Comparison of ENCODE assay signal across 9 cellular contexts in genomic region chr21:16194851-16195251, GRCh38.
DNase-seq lines count a peak whose midpoint lies in the region; ATAC-seq, FAIRE-seq and TF ChIP-seq lines count a peak whose summit lies in the region.
"Had no signal": no experiment of that assay in that cellular context is flagged by ENCODE, and none has a peak within 500 bp of the region (broad histone marks: within the 10 kb centered on the region; RNA-seq: fewer than 3 reads in every experiment).

No MANE protein-coding gene starts in this region.

- H3K9me3 Mint-ChIP-seq in Calu3 (ENCODE audit: low read depth, unreplicated experiment) = peaks cover 3% of the 10 kb centered on the region

- H3K4me1 Mint-ChIP-seq in Calu3 (ENCODE audit: low read depth, unreplicated experiment) = no peaks in the 10 kb centered on the region

- H3K27me3 Mint-ChIP-seq in Calu3 (ENCODE audit: unreplicated experiment) = no peaks in the 10 kb centered on the region

- CTCF ChIA-PET in PC-3 (lab: Charles Lee) = interaction anchor here (0.5 kb wide), 1 partner anchor 113 kb away, joined by 3 read pairs; no protein-coding TSS in a partner anchor
- CTCF ChIA-PET in Calu3 (lab: Charles Lee) = no interaction called here

- peak; percentile 30; the same call in 1 of the 2 replicates for ATAC-seq in PC-3
- ATAC-seq in HG03442 (IDR thresholded peaks at IDR 0.05; ENCODE audit: unreplicated experiment) = no peak
- no peak for ATAC-seq in GM19455 (IDR thresholded peaks at IDR 0.05; ENCODE audit: unreplicated experiment)

- intact Hi-C loops in PC-3 (cut with micrococcal nuclease) = loop anchor here (2.0 to 5.0 kb wide), 3 partner anchors 72 to 136 kb away; no protein-coding TSS in a partner anchor
- intact Hi-C loops in Calu3 (cut with micrococcal nuclease; ENCODE audit: unreplicated experiment) = loop anchor here (10.0 kb wide), 1 partner anchor 110 kb away; no protein-coding TSS in a partner anchor

- no peak overlapping the region for H3K27ac ChIP-seq in PC-3 (ENCODE audit: low read length)

- H2AFZ ChIP-seq in PC-3 (ENCODE audit: low read length) = peak overlapping the region; percentile 61

- no peaks in the 10 kb centered on the region for H3F3A ChIP-seq in PC-3 (ENCODE audit: low read length, unreplicated experiment)

- H3K9ac ChIP-seq in PC-3 (ENCODE audit: low read length) = peak overlapping the region; percentile 7; the same call in 1 of the 2 replicates

- peaks cover 48% of the 10 kb centered on the region for H3K27me3 ChIP-seq in PC-3 (ENCODE audit: low read length)

- H3K36me3 ChIP-seq in PC-3 (ENCODE audit: low read depth, low read length) = no peaks in the 10 kb centered on the region

- POLR2A ChIA-PET in PC-3 (lab: Charles Lee; ENCODE audit: unreplicated experiment) = no interaction called here

- H3K4me3 ChIP-seq in GM12864 (ENCODE audit: low read depth, low read length) (peak overlapping the region; percentile 37; the same call in 1 of the 2 replicates), PC-3 (ENCODE audit: low read length) (peak overlapping the region; percentile 36; the same call in 1 of the 2 replicates)

- DNase-seq in GM12864 (ENCODE audit: low read depth) = no peak
- no peak for DNase-seq in PC-3
- DNase-seq in frontal cortex (ENCODE audit: low spot score in 2 of 2) = no peak
- peak; percentile 54 for DNase-seq in retina
- DNase-seq in Calu3 = no peak
- no peak for DNase-seq in GM19239 (ENCODE audit: insufficient read length, low spot score)
- DNase-seq: activated CD4-positive, alpha-beta T cell treated with anti-CD3 and anti-CD28 coated beads, Interleukin-2, amount 50 U/mL, for 4 hours had no signal

- no TSS peak for BruUV-seq in PC-3 (replicated peaks; lab: Mats Ljungman, UMichigan)
- no TSS peak for BruUV-seq in Calu3 (replicated peaks; lab: Mats Ljungman, UMichigan)

- no peak overlapping the region for H3K4me3 Mint-ChIP-seq in Calu3 (ENCODE audit: low read depth, unreplicated experiment)

- H3K9me3 ChIP-seq in PC-3 (ENCODE audit: low read length) = no peaks in the 10 kb centered on the region

- no peaks in the 10 kb centered on the region for H3K79me2 ChIP-seq in PC-3 (ENCODE audit: low read length)

- H3K36me3 Mint-ChIP-seq in Calu3 (ENCODE audit: insufficient read depth, unreplicated experiment) = no peaks in the 10 kb centered on the region

- TF ChIP-seq CTCF in GM12864 (IDR thresholded peaks at IDR 0.05; ENCODE audit: low read depth, low read length, missing control alignments) (no peak), PC-3 (conservative IDR thresholded peaks at IDR 0.05; ENCODE audit: low read depth, low read length) (no peak), Calu3 (IDR thresholded peaks at IDR 0.05; ENCODE audit: unreplicated experiment) (no peak)

- FAIRE-seq in frontal cortex (lab: Jason Lieb, UNC) (peak; percentile 28), GM19239 (lab: Jason Lieb, UNC) (no peak)

- peak overlapping the region; percentile 74 for H3K4me2 ChIP-seq in PC-3 (ENCODE audit: low read length)

- no peaks in the 10 kb centered on the region for H4K20me1 ChIP-seq in PC-3 (ENCODE audit: low read length)

- no peaks in the 10 kb centered on the region for H3K9me2 ChIP-seq in PC-3 (replicated peaks; ENCODE audit: low read length)

- no peak overlapping the region for H3K27ac Mint-ChIP-seq in Calu3 (ENCODE audit: unreplicated experiment)

- H3K4me1 ChIP-seq in PC-3 (ENCODE audit: insufficient read depth, low read length) = no peaks in the 10 kb centered on the region
